21 cellular contexts compared by ENCODE assay signal in the genomic region with DNA sequence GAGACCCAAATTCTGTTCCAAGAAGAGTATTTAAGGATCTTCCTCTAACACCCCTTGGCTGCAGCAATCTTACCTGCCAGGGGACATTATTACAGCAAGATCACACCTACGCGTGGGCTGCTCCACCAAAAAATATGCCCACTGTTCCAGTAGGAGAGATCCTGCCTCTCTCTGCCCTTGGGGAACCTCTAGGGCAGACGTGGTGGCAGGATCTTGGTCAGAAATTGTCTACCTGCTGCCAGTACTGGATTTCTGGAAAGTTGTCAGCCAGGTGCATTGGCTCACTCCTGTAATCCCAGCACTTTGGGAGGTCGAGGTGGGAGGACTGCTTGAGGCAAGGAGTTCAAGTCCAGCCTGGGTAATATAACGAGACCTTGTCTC.
"Had no signal": no experiment of that assay in that cellular context is flagged by ENCODE, and none has a peak within 500 bp of the region (broad histone marks: within the 10 kb centered on the region; RNA-seq: fewer than 3 reads in every experiment).

No MANE protein-coding gene starts in this region.

- H3K27me3 Mint-ChIP-seq: activated CD4-positive, alpha-beta T cell treated with anti-CD3 and anti-CD28 coated beads, Interleukin-2, amount 10 ng/mL, durations not matched to agents 24 days and 14 days; activated naive CD4-positive, alpha-beta T cell treated with anti-CD3 and anti-CD28 coated beads, Interleukin-2, amount 10 ng/mL, durations not matched to agents 7 days and 5 days; activated naive CD8-positive, alpha-beta T cell treated with anti-CD3 and anti-CD28 coated beads, Interleukin-2, amount 50 U/mL, for 24 hours; memory B cell; naive B cell; stimulated activated naive CD8-positive, alpha-beta T cell treated with anti-CD3 and anti-CD28 coated beads, Interleukin-15, Interleukin-2, amounts not matched to agents 100 ng/mL and 50 ng/mL, for 24 hours; T-cell had no signal

- H3K36me3 Mint-ChIP-seq: activated naive CD4-positive, alpha-beta T cell treated with anti-CD3 and anti-CD28 coated beads, Interleukin-2, amount 10 ng/mL, durations not matched to agents 7 days and 5 days; memory B cell; naive B cell; T-cell had no signal

- H3K27ac ChIP-seq: esophagus squamous epithelium, heart right ventricle, ovary, thoracic aorta had no signal

- H3K4me3 ChIP-seq: esophagus squamous epithelium, heart right ventricle, mucosa of descending colon, ovary, thoracic aorta had no signal

- H3K4me1 Mint-ChIP-seq: activated CD4-positive, alpha-beta T cell treated with anti-CD3 and anti-CD28 coated beads, Interleukin-2, amount 10 ng/mL, durations not matched to agents 24 days and 14 days; activated naive CD4-positive, alpha-beta T cell treated with anti-CD3 and anti-CD28 coated beads, Interleukin-2, amount 10 ng/mL, durations not matched to agents 7 days and 5 days; activated naive CD8-positive, alpha-beta T cell treated with anti-CD3 and anti-CD28 coated beads, Interleukin-2, amount 50 U/mL, for 24 hours; memory B cell; naive B cell; T-cell had no signal

- H3K27ac Mint-ChIP-seq: activated CD4-positive, alpha-beta T cell treated with anti-CD3 and anti-CD28 coated beads, Interleukin-2, amount 10 ng/mL, durations not matched to agents 24 days and 14 days; activated naive CD4-positive, alpha-beta T cell treated with anti-CD3 and anti-CD28 coated beads, Interleukin-2, amount 10 ng/mL, durations not matched to agents 7 days and 5 days; activated naive CD8-positive, alpha-beta T cell treated with anti-CD3 and anti-CD28 coated beads, Interleukin-2, amount 50 U/mL, for 24 hours; memory B cell; naive B cell; stimulated activated naive CD8-positive, alpha-beta T cell treated with anti-CD3 and anti-CD28 coated beads, Interleukin-15, Interleukin-2, amounts not matched to agents 100 ng/mL and 50 ng/mL, for 24 hours; T-cell had no signal

- DNase-seq: activated CD4-positive, alpha-beta T cell treated with anti-CD3 and anti-CD28 coated beads, Interleukin-2, amount 10 ng/mL, durations not matched to agents 24 days and 14 days; activated CD8-positive, alpha-beta memory T cell treated with anti-CD3 and anti-CD28 coated beads, Interleukin-2, amount 50 U/mL, for 4 hours; activated naive CD4-positive, alpha-beta T cell treated with anti-CD3 and anti-CD28 coated beads, Interleukin-2, amount 10 ng/mL, durations not matched to agents 7 days and 5 days; activated naive CD8-positive, alpha-beta T cell treated with anti-CD3 and anti-CD28 coated beads, Interleukin-2, amount 50 U/mL, for 24 hours; activated T-cell treated with anti-CD3 and anti-CD28 coated beads, Interleukin-2, amount 50 U/mL, for 4 hours; aorta; effector memory CD4-positive, alpha-beta T cell; esophagus squamous epithelium; heart right ventricle; left ventricle myocardium superior; mucosa of descending colon; naive B cell; ovary; stimulated activated CD4-positive, alpha-beta T cell treated with anti-CD3 and anti-CD28 coated beads, Interleukin-12 subunit alpha, Interleukin-12 subunit beta, amount 100 ng/mL, for 4 hours; stimulated activated CD4-positive, alpha-beta T cell treated with anti-CD3 and anti-CD28 coated beads, Interleukin-1b, Interleukin-23, amount 100 ng/mL, for 48 hours; stimulated activated CD8-positive, alpha-beta memory T cell treated with anti-CD3 and anti-CD28 coated beads, Interleukin-4, amount 100 ng/mL, for 48 hours; T-cell; T-helper 9 cell had no signal

- ATAC-seq: activated naive CD8-positive, alpha-beta T cell treated with anti-CD3 and anti-CD28 coated beads, Interleukin-2, amount 50 U/mL, for 24 hours; activated T-cell treated with anti-CD3 and anti-CD28 coated beads, Interleukin-2, amount 50 U/mL, for 4 hours; mucosa of descending colon; T-cell had no signal

- H3K4me1 ChIP-seq: esophagus squamous epithelium had no signal

- H3K27me3 ChIP-seq: esophagus squamous epithelium, heart right ventricle, ovary had no signal

- H3K4me3 Mint-ChIP-seq: activated CD4-positive, alpha-beta T cell treated with anti-CD3 and anti-CD28 coated beads, Interleukin-2, amount 10 ng/mL, durations not matched to agents 24 days and 14 days; activated naive CD4-positive, alpha-beta T cell treated with anti-CD3 and anti-CD28 coated beads, Interleukin-2, amount 10 ng/mL, durations not matched to agents 7 days and 5 days; activated naive CD8-positive, alpha-beta T cell treated with anti-CD3 and anti-CD28 coated beads, Interleukin-2, amount 50 U/mL, for 24 hours; activated T-cell treated with anti-CD3 and anti-CD28 coated beads, Interleukin-2, amount 50 U/mL, for 4 hours; memory B cell; naive B cell; stimulated activated naive CD8-positive, alpha-beta T cell treated with anti-CD3 and anti-CD28 coated beads, Interleukin-15, Interleukin-2, amounts not matched to agents 100 ng/mL and 50 ng/mL, for 24 hours; T-cell had no signal

- H3K36me3 ChIP-seq: esophagus squamous epithelium, heart right ventricle, ovary, thoracic aorta had no signal

- H3K9me3 ChIP-seq: esophagus squamous epithelium, heart right ventricle, ovary, thoracic aorta had no signal
